ENCODE assay signal across 1 cellular context in the genomic region with DNA sequence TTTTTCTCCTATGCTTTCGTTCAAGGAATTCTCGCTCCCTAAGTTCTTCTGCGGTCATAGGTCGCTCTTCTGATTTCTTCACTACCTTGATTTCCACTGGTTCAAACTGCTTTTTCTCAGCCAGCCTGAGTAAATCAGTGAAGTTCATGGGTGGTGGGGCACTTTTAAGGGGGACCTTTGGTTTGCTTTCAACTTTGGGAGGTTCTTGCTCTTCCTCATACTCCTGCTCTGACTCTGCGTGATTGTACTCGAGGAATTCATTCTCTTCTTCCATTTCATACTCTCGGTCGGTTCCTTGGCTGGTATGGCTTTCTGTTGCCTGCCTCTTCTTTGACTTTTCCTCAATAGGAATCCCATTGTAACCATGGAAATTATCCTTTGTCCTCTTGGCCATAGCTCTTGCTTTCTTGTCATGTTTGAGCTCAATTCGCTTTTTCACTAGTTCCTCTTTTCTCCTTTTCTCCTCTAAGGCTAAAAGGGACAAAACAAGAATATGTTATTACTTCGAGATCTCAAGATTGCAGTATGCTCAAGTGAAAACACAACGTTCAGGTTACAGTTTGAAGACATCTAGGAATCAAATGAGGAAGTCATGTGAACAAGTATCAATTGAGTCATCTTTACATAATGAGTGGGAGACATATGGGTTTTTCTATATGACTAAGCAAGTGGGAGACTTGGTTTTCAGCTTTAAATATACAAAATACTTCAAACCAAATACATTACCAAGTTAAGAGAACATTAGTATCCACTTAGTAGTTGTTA.
TF ChIP-seq lines count a peak whose summit lies in the region.

No MANE protein-coding gene starts in this region.

TF ChIP-seq in K562, 482 proteins besides CTCF, POLR2A, EP300 and RAD21 (continued from another document):
- TF ChIP-seq, protein P1, sequence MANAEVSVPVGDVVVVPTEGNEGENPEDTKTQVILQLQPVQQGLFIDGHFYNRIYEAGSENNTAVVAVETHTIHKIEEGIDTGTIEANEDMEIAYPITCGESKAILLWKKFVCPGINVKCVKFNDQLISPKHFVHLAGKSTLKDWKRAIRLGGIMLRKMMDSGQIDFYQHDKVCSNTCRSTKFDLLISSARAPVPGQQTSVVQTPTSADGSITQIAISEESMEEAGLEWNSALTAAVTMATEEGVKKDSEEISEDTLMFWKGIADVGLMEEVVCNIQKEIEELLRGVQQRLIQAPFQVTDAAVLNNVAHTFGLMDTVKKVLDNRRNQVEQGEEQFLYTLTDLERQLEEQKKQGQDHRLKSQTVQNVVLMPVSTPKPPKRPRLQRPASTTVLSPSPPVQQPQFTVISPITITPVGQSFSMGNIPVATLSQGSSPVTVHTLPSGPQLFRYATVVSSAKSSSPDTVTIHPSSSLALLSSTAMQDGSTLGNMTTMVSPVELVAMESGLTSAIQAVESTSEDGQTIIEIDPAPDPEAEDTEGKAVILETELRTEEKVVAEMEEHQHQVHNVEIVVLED (CRISPR knock-in tag; IDR thresholded peaks at IDR 0.05): no peak
- no peak for TF ChIP-seq FOXP1 (CRISPR knock-in tag; IDR thresholded peaks at IDR 0.05)
- TF ChIP-seq, protein P2, sequence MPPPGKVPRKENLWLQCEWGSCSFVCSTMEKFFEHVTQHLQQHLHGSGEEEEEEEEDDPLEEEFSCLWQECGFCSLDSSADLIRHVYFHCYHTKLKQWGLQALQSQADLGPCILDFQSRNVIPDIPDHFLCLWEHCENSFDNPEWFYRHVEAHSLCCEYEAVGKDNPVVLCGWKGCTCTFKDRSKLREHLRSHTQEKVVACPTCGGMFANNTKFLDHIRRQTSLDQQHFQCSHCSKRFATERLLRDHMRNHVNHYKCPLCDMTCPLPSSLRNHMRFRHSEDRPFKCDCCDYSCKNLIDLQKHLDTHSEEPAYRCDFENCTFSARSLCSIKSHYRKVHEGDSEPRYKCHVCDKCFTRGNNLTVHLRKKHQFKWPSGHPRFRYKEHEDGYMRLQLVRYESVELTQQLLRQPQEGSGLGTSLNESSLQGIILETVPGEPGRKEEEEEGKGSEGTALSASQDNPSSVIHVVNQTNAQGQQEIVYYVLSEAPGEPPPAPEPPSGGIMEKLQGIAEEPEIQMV (tag; conservative IDR thresholded peaks at IDR 0.05; ENCODE audit: low read depth): no peak
- no peak for TF ChIP-seq ZNF12 (CRISPR knock-in tag; IDR thresholded peaks at IDR 0.05)
- no peak for TF ChIP-seq ILF3 (IDR thresholded peaks at IDR 0.05; ENCODE audit: borderline replicate concordance)
- no peak for TF ChIP-seq ZNF444 (CRISPR knock-in tag; IDR thresholded peaks at IDR 0.05)
- no peak for TF ChIP-seq GTF2E2 (tag; IDR thresholded peaks at IDR 0.05)
- TF ChIP-seq FOXK1 (CRISPR knock-in tag; IDR thresholded peaks at IDR 0.05; ENCODE audit: borderline replicate concordance): no peak
- no peak for TF ChIP-seq PBX2 (CRISPR knock-in tag; IDR thresholded peaks at IDR 0.05; ENCODE audit: low read depth)
- TF ChIP-seq PBX2 (tag; conservative IDR thresholded peaks at IDR 0.05; ENCODE audit: low read depth): peak; percentile 30; the same call in 1 of the 2 replicates
- TF ChIP-seq, protein P3, sequence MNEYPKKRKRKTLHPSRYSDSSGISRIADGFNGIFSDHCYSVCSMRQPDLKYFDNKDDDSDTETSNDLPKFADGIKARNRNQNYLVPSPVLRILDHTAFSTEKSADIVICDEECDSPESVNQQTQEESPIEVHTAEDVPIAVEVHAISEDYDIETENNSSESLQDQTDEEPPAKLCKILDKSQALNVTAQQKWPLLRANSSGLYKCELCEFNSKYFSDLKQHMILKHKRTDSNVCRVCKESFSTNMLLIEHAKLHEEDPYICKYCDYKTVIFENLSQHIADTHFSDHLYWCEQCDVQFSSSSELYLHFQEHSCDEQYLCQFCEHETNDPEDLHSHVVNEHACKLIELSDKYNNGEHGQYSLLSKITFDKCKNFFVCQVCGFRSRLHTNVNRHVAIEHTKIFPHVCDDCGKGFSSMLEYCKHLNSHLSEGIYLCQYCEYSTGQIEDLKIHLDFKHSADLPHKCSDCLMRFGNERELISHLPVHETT (CRISPR knock-in tag; conservative IDR thresholded peaks at IDR 0.05 in 1 of 2, IDR thresholded peaks at IDR 0.05 in 1 of 2): 0 out of 4 replicates have a peak, but pooled peaks of 1 of the 2 experiments have one; percentile 36
- peak; percentile 46; the same call in 1 of the 2 replicates for TF ChIP-seq MAFK (IDR thresholded peaks at IDR 0.05; ENCODE audit: low read length)
- TF ChIP-seq ATF7 (IDR thresholded peaks at IDR 0.05): no peak
- TF ChIP-seq FOXA3 (CRISPR knock-in tag; conservative IDR thresholded peaks at IDR 0.05 in 1 of 2, IDR thresholded peaks at IDR 0.05 in 1 of 2): no peak
- peak; percentile 43; the same call in 1 of the 2 replicates for TF ChIP-seq DPF2 (IDR thresholded peaks at IDR 0.05)
